9 cellular contexts compared by ENCODE assay signal in genomic region chr17:51487947-51488346, GRCh38.
DNase-seq lines count a peak whose midpoint lies in the region; ATAC-seq and TF ChIP-seq lines count a peak whose summit lies in the region.
"Had no signal": no experiment of that assay in that cellular context is flagged by ENCODE, and none has a peak within 500 bp of the region (broad histone marks: within the 10 kb centered on the region; RNA-seq: fewer than 3 reads in every experiment).

No MANE protein-coding gene starts in this region.

- POLR2A ChIA-PET in naive thymus-derived CD8-positive, alpha-beta T cell (lab: Charles Lee), result no interaction called here

- H3K4me2 ChIP-seq in DND-41 (ENCODE audit: insufficient read depth, low read length), result no peak overlapping the region

- peak; percentile 18 for DNase-seq in DND-41
- peak; percentile 16 for DNase-seq in activated T-cell treated with anti-CD3 and anti-CD28 coated beads for 48 hours (ENCODE audit: low read depth)
- DNase-seq in naive thymus-derived CD8-positive, alpha-beta T cell, result peak in 5 of 10 donors; percentile 4 to 41 (median 17)
- no peak for DNase-seq in mesenteric fat pad (ENCODE audit: low spot score)
- DNase-seq in NCI-H446 treated with DMSO at 0.1 percent for 48 hours (lab: John Stamatoyannopoulos, UW), result no peak
- no peak for DNase-seq in MV-4-11 (lab: John Stamatoyannopoulos, UW)
- no peak for DNase-seq in sigmoid colon
- DNase-seq: effector CD8-positive, alpha-beta T cell had no signal

- TF ChIP-seq EP300 in sigmoid colon (IDR thresholded peaks at IDR 0.05), result no peak

- peaks cover 0 to 7% (median 0%) of the 10 kb centered on the region in 9 donors for H3K9me3 Mint-ChIP-seq in naive thymus-derived CD8-positive, alpha-beta T cell

- no peaks in the 10 kb centered on the region for H3K4me1 ChIP-seq in DND-41 (ENCODE audit: insufficient read depth, low read length)
- no peaks in the 10 kb centered on the region for H3K4me1 ChIP-seq in sigmoid colon

- H2AFZ ChIP-seq in DND-41 (ENCODE audit: low read depth, low read length), result no peak overlapping the region

- 48 to 51% methylated on average over 14 of the region's 14 CpGs for WGBS in sigmoid colon, 2 donors

- no peak; the same call in 2 of the 3 replicates for ATAC-seq in DND-41 (ENCODE audit: insufficient read depth, low read depth)
- ATAC-seq in naive thymus-derived CD8-positive, alpha-beta T cell, result peak; percentile 63 to 72

- no peaks in the 10 kb centered on the region for H3K36me3 Mint-ChIP-seq in naive thymus-derived CD8-positive, alpha-beta T cell

- H3K36me3 ChIP-seq in DND-41 (ENCODE audit: insufficient read depth, low read length), result no peaks in the 10 kb centered on the region
- H3K36me3 ChIP-seq in sigmoid colon, result no peaks in the 10 kb centered on the region

- peaks cover 1 to 33% (median 14%) of the 10 kb centered on the region in 5 donors for H3K27me3 Mint-ChIP-seq in naive thymus-derived CD8-positive, alpha-beta T cell

- H3K27ac ChIP-seq in DND-41 (ENCODE audit: low read length), result no peak overlapping the region
- H3K27ac ChIP-seq in sigmoid colon, result no peak overlapping the region

- H3K27ac Mint-ChIP-seq in naive thymus-derived CD8-positive, alpha-beta T cell, result no peak overlapping the region

- no peaks in the 10 kb centered on the region for H3K9me3 ChIP-seq in DND-41 (ENCODE audit: insufficient read depth, low read length, severe bottlenecking)
- no peaks in the 10 kb centered on the region for H3K9me3 ChIP-seq in sigmoid colon

- intact Hi-C loops in sigmoid colon (cut with DNase I), result no loop called here

- no peak overlapping the region for H3K9ac ChIP-seq in DND-41 (ENCODE audit: low read depth, low read length)

- no peak for TF ChIP-seq POLR2A in sigmoid colon (IDR thresholded peaks at IDR 0.05)

- TF ChIP-seq CTCF in DND-41 (IDR thresholded peaks at IDR 0.05; ENCODE audit: borderline replicate concordance, extremely low read depth, low read length, poor library complexity, severe bottlenecking), result peak; percentile 53
- peak; percentile 37; the same call in 1 of the 2 replicates for TF ChIP-seq CTCF in LNCAP (IDR thresholded peaks at IDR 0.05)
- TF ChIP-seq CTCF in sigmoid colon (IDR thresholded peaks at IDR 0.05), result no peak

- H3K4me3 ChIP-seq in DND-41 (ENCODE audit: low read depth in 1 of 2, low read length in 2 of 2) (no peak overlapping the region), sigmoid colon (no peak overlapping the region)

- H4K20me1 ChIP-seq in DND-41 (ENCODE audit: insufficient read depth, low read length), result no peaks in the 10 kb centered on the region

- peak overlapping the region in 3 of 10 donors; percentile 29 to 33 (median 30) for H3K4me3 Mint-ChIP-seq in naive thymus-derived CD8-positive, alpha-beta T cell

- H3K27me3 ChIP-seq in DND-41 (ENCODE audit: insufficient read depth, low read length, poor library complexity) (no peaks in the 10 kb centered on the region), sigmoid colon (no peaks in the 10 kb centered on the region)

- no peaks in the 10 kb centered on the region for H3K79me2 ChIP-seq in DND-41 (ENCODE audit: insufficient read depth, low read length)

- peaks cover 2 to 8% (median 3%) of the 10 kb centered on the region in 4 donors for H3K4me1 Mint-ChIP-seq in naive thymus-derived CD8-positive, alpha-beta T cell

Comparison
In these comparisons a context has a peak if more than half of its experiments do, and no peak if none do; other contexts are left out.
1. DNase-seq: peak in DND-41 (single experiment) and activated T-cell treated with anti-CD3 and anti-CD28 coated beads for 48 hours (single experiment); none in mesenteric fat pad (single experiment), NCI-H446 treated with DMSO at 0.1 percent for 48 hours (single experiment), MV-4-11 (single experiment) and sigmoid colon (single experiment).
2. CTCF ChIP-seq: peak in DND-41 (single experiment) and LNCAP (single experiment); none in sigmoid colon (0 of 4).